In genomic region chr16:66521951-66522771, GRCh38 we compare ENCODE assay signal across 9 cellular contexts. TPM values are rescaled to one million over a fixed set of nuclear protein-coding genes. Genes with fewer than 3 reads are reported as not detected.
DNase-seq lines count a peak whose midpoint lies in the region; ATAC-seq and TF ChIP-seq lines count a peak whose summit lies in the region.
"Had no signal": no experiment of that assay in that cellular context is flagged by ENCODE, and none has a peak within 500 bp of the region (broad histone marks: within the 10 kb centered on the region; RNA-seq: fewer than 3 reads in every experiment).

No MANE protein-coding gene starts in this region.

- H3K4me3 ChIP-seq in AG04450 (ENCODE audit: low read depth, low read length), result no peak overlapping the region
- no peak overlapping the region for H3K4me3 ChIP-seq in gastrocnemius medialis

- H3K9me3 Mint-ChIP-seq in activated CD4-positive, alpha-beta memory T cell treated with anti-CD3 and anti-CD28 coated beads for 36 hours, result no peaks in the 10 kb centered on the region
- no peaks in the 10 kb centered on the region for H3K9me3 Mint-ChIP-seq in effector memory CD8-positive, alpha-beta T cell

- TF ChIP-seq POLR2A in gastrocnemius medialis (IDR thresholded peaks at IDR 0.05), result peak in 1 of 2 donors; percentile 6

- no peaks in the 10 kb centered on the region for H3K27me3 ChIP-seq in AG04450 (ENCODE audit: control insufficient read depth, insufficient read depth, low read length)
- H3K27me3 ChIP-seq in gastrocnemius medialis, result no peaks in the 10 kb centered on the region

- in situ Hi-C loops in gastrocnemius medialis (cut with MboI; ENCODE audit: low sequenced_read_pairs in 4 of 4), result no loop called here

- H3K4me3 Mint-ChIP-seq in activated CD4-positive, alpha-beta memory T cell treated with anti-CD3 and anti-CD28 coated beads for 36 hours, result peak overlapping the region; percentile 68
- H3K4me3 Mint-ChIP-seq in effector memory CD8-positive, alpha-beta T cell, result peak overlapping the region; percentile 72 to 78

- H3K36me3 Mint-ChIP-seq in activated CD4-positive, alpha-beta memory T cell treated with anti-CD3 and anti-CD28 coated beads for 36 hours, result no peaks in the 10 kb centered on the region
- peaks cover 16% of the 10 kb centered on the region for H3K36me3 Mint-ChIP-seq in effector memory CD8-positive, alpha-beta T cell (ENCODE audit: insufficient read depth)

- peaks cover 37 to 66% of the 10 kb centered on the region in 2 donors for H3K4me1 ChIP-seq in gastrocnemius medialis

- CTCF ChIA-PET in AG04450 (lab: Charles Lee), result interaction anchor here (0.6 to 1.1 kb wide), 2 partner anchors 83 to 87 kb away, joined by 3 to 4 read pairs; no protein-coding TSS in a partner anchor
- CTCF ChIA-PET in activated CD4-positive, alpha-beta memory T cell treated with anti-CD3 and anti-CD28 coated beads for 36 hours (lab: Charles Lee), result interaction anchor here (0.8 to 4.0 kb wide), 14 partner anchors 10 to 309 kb away, joined by 3 to 35 read pairs (median 5); partner anchors contain the start of genes CKLF, NAE1 and TK2
- CTCF ChIA-PET in HEK293T (lab: Yijun Ruan, JAX), result no interaction called here

- intact Hi-C loops in activated CD4-positive, alpha-beta memory T cell treated with anti-CD3 and anti-CD28 coated beads for 36 hours (cut with micrococcal nuclease), result loop anchor here (1.0 to 2.0 kb wide), 3 partner anchors 30 to 75 kb away; partner anchors contain the start of gene CKLF
- intact Hi-C loops in gastrocnemius medialis (cut with DNase I; ENCODE audit: low total_unique reads), result no loop called here

- TF ChIP-seq CTCF in AG04450 (IDR thresholded peaks at IDR 0.05; ENCODE audit: low read depth, low read length) (no peak), gastrocnemius medialis (IDR thresholded peaks at IDR 0.05 in 4 of 5, conservative IDR thresholded peaks at IDR 0.05 in 1 of 5) (no peak)

- POLR2A ChIA-PET in AG04450 (lab: Yijun Ruan, JAX) (interaction anchor here (0.6 to 1.4 kb wide), 3 partner anchors 11 to 31 kb away, joined by 3 to 4 read pairs (median 4); partner anchors contain the start of gene CKLF), HEK293T (lab: Yijun Ruan, JAX) (no interaction called here)
- POLR2A ChIA-PET in activated CD4-positive, alpha-beta memory T cell treated with anti-CD3 and anti-CD28 coated beads for 36 hours (lab: Charles Lee), result interaction anchor here (0.8 to 3.4 kb wide), 8 partner anchors 8 to 308 kb away, joined by 3 to 27 read pairs (median 4); partner anchors contain the start of genes CKLF, NAE1 and TK2

- no peaks in the 10 kb centered on the region; the same call in 1 of the 2 replicates for H3K9me3 ChIP-seq in AG04450 (ENCODE audit: control insufficient read depth, insufficient read depth, low read length)
- H3K9me3 ChIP-seq in KOPT-K1 (ENCODE audit: insufficient read depth, low read length, poor library complexity, severe bottlenecking), result no peaks in the 10 kb centered on the region
- no peaks in the 10 kb centered on the region for H3K9me3 ChIP-seq in gastrocnemius medialis

- peak overlapping the region; percentile 96 for H3K27ac Mint-ChIP-seq in activated CD4-positive, alpha-beta memory T cell treated with anti-CD3 and anti-CD28 coated beads for 36 hours
- H3K27ac Mint-ChIP-seq in effector memory CD8-positive, alpha-beta T cell, result peak overlapping the region; percentile 95 to 98

- DNase-seq in AG04450 (ENCODE audit: low read depth, low spot score) (no peak), gastrocnemius medialis (no peak), NCI-H1417 (lab: John Stamatoyannopoulos, UW) (no peak), HEK293T (ENCODE audit: extremely low spot score) (no peak)
- DNase-seq in activated CD4-positive, alpha-beta memory T cell treated with anti-CD3 and anti-CD28 coated beads for 36 hours, result peak; percentile 99
- DNase-seq in effector memory CD8-positive, alpha-beta T cell, result peak; percentile 62 to 72 (median 70)

- H3K36me3 ChIP-seq in KOPT-K1 (ENCODE audit: insufficient read depth, low read length), result no peaks in the 10 kb centered on the region
- H3K36me3 ChIP-seq in gastrocnemius medialis, result peaks cover 0 to 7% of the 10 kb centered on the region in 2 donors

- H3K27ac ChIP-seq in AG04450 (ENCODE audit: low read depth, low read length) (peak overlapping the region; percentile 65), KOPT-K1 (ENCODE audit: low read depth, low read length, poor library complexity, severe bottlenecking) (peak overlapping the region; percentile 76), gastrocnemius medialis (peak overlapping the region; percentile 50 to 70 (median 60))
- H3K27ac ChIP-seq: C4-2B had no signal

- H3K4me1 Mint-ChIP-seq in activated CD4-positive, alpha-beta memory T cell treated with anti-CD3 and anti-CD28 coated beads for 36 hours (ENCODE audit: low read depth), result peaks cover 89% of the 10 kb centered on the region
- peaks cover 72 to 78% of the 10 kb centered on the region in 2 donors for H3K4me1 Mint-ChIP-seq in effector memory CD8-positive, alpha-beta T cell (ENCODE audit: low read depth in 2 of 2)

- no peaks in the 10 kb centered on the region for H3K27me3 Mint-ChIP-seq in activated CD4-positive, alpha-beta memory T cell treated with anti-CD3 and anti-CD28 coated beads for 36 hours
- H3K27me3 Mint-ChIP-seq in effector memory CD8-positive, alpha-beta T cell, result no peaks in the 10 kb centered on the region

- peak; percentile 62 for ATAC-seq in GM21423 (IDR thresholded peaks at IDR 0.05; ENCODE audit: unreplicated experiment)
- ATAC-seq in effector memory CD8-positive, alpha-beta T cell (replicated peaks), result peak; percentile 84
- ATAC-seq in gastrocnemius medialis, result peak in 1 of 2 donors; percentile 31

TF ChIP-seq in HEK293T, 16 proteins besides CTCF, POLR2A, EP300 and RAD21:
- no peak for TF ChIP-seq FOXM1 (IDR thresholded peaks at IDR 0.05; ENCODE audit: borderline replicate concordance)

RNA-seq across cellular contexts. Expression of gene TK2, which starts 27.8 kb away (rescaled TPM):
- polyA plus RNA-seq in AG04450 (2011; rRNA removed), result 33.3 and 34.2 TPM in 2 replicates
- 41.1 and 42.9 TPM in 2 replicates for polyA minus RNA-seq in AG04450 (2011; rRNA and poly(A)+ RNA removed)
- total RNA-seq in activated CD4-positive, alpha-beta memory T cell treated with anti-CD3 and anti-CD28 coated beads for 36 hours, result 1 to 10 TPM; 5.4 to 5.8 TPM
- total RNA-seq in gastrocnemius medialis, result 10 to 100 TPM; 10.6 to 22.7 (median 15.5) TPM

RNA-seq across cellular contexts. Expression of gene CKLF, which starts 30.2 kb away (rescaled TPM):
- polyA plus RNA-seq in AG04450 (2011; rRNA removed), result 52.6 and 56.2 TPM in 2 replicates
- 23.2 and 25.6 TPM in 2 replicates for polyA minus RNA-seq in AG04450 (2011; rRNA and poly(A)+ RNA removed)
- 100 to 1,000 TPM; 167 to 173 TPM for total RNA-seq in activated CD4-positive, alpha-beta memory T cell treated with anti-CD3 and anti-CD28 coated beads for 36 hours
- total RNA-seq in gastrocnemius medialis, result 1 to 10 TPM; 5.8 to 8.5 (median 6.9) TPM

RNA-seq across cellular contexts. Expression of gene CMTM1, which starts 44.1 kb away (rescaled TPM):
- polyA plus RNA-seq in AG04450 (2011; rRNA removed), result 1.6 and 1.7 TPM in 2 replicates
- 2.2 and 3.2 TPM in 2 replicates for polyA minus RNA-seq in AG04450 (2011; rRNA and poly(A)+ RNA removed)
- total RNA-seq in activated CD4-positive, alpha-beta memory T cell treated with anti-CD3 and anti-CD28 coated beads for 36 hours, result 10 to 100 TPM; 10.1 to 11.5 TPM
- total RNA-seq in gastrocnemius medialis, result under 1 TPM in 1 of 4 donors, not detected in 3; 0.31 TPM

RNA-seq across cellular contexts. Expression of gene CMTM2, which starts 57.1 kb away (rescaled TPM):
- polyA plus RNA-seq in AG04450 (2011; rRNA removed), result not detected in 2 replicates
- polyA minus RNA-seq in AG04450 (2011; rRNA and poly(A)+ RNA removed), result not detected in 2 replicates
- total RNA-seq in activated CD4-positive, alpha-beta memory T cell treated with anti-CD3 and anti-CD28 coated beads for 36 hours, result under 1 TPM; 0.36 to 0.45 TPM
- not detected for total RNA-seq in gastrocnemius medialis

Comparison
In these comparisons a context has a peak if more than half of its experiments do, and no peak if none do; other contexts are left out.
1. DNase-seq: peak in activated CD4-positive, alpha-beta memory T cell treated with anti-CD3 and anti-CD28 coated beads for 36 hours (single experiment) and effector memory CD8-positive, alpha-beta T cell (3 of 3); none in AG04450 (single experiment), gastrocnemius medialis (0 of 2), NCI-H1417 (0 of 3) and HEK293T (single experiment).
2. RNA of gene CKLF, which starts 30.2 kb away (total RNA-seq): 167 to 173 TPM in activated CD4-positive, alpha-beta memory T cell treated with anti-CD3 and anti-CD28 coated beads for 36 hours; 5.8 to 8.5 TPM in gastrocnemius medialis; every median in the first group is over 10 times any median in the second.
3. RNA of gene CMTM1, which starts 44.1 kb away (total RNA-seq): 10.1 to 11.5 TPM in activated CD4-positive, alpha-beta memory T cell treated with anti-CD3 and anti-CD28 coated beads for 36 hours; 0.31 TPM in gastrocnemius medialis; every median in the first group is over 4 times any median in the second.
4. Peak in every context shown above with its lines, with median percentiles within 50 percentile points of each other: H3K27ac ChIP-seq.